In the genomic region with DNA sequence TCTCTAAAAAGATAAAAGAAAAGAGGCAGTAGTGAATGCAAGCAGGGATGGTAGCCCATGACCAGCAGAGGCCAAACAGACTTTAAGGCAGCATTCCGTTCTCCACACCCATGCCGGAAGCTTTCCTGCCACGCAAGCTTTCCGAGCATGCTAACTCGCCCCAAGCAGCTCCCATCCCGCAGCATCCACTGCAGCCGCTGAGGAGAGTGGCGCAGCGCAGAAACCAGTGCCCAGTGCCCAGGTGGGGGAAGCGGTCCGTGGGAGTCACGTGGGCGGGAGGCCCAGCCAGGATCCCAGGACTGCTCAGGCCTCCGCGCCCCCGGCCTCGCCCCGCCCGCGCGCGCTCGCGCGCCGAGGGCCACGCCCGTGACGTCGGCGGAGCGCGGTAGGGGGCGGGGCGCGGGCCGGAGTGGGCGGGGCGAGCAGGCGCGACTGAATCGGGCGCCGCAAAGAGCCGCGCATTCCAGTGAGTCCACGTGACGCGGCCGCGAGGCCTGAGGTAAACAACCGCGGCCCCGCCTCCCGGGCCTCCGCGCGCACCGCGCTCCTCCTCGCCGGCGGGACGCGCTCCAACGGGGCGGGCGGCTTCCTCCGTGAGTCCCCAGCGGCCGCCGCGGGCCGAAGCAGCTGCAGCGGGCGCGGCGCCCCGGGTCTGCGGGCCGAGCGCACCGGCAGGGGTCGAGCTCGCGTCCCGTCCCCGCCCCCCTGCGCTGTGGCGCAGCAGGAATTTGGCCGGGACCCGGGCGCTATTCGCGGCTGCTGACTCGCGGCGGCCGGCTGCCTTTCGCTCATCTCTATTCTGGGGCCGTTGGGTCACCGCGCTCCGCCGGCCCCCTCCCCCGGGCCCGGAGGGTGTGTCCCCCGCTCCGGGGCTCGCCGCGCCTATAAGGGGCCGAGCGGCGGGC, we compare ENCODE assay signal across 1 cellular context.
TF ChIP-seq lines count a peak whose summit lies in the region.

A gene with protein sequence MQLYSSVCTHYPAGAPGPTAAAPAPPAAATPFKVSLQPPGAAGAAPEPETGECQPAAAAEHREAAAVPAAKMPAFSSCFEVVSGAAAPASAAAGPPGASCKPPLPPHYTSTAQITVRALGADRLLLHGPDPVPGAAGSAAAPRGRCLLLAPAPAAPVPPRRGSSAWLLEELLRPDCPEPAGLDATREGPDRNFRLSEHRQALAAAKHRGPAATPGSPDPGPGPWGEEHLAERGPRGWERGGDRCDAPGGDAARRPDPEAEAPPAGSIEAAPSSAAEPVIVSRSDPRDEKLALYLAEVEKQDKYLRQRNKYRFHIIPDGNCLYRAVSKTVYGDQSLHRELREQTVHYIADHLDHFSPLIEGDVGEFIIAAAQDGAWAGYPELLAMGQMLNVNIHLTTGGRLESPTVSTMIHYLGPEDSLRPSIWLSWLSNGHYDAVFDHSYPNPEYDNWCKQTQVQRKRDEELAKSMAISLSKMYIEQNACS (plus strand): TSS at position 529 of the 905 bp plus-strand sequence. CDS start 383 bp downstream, outside the sequence.

TF ChIP-seq in K562, 482 proteins besides CTCF, POLR2A, EP300 and RAD21 (continued from another document and continues in another):
- TF ChIP-seq, protein P1, sequence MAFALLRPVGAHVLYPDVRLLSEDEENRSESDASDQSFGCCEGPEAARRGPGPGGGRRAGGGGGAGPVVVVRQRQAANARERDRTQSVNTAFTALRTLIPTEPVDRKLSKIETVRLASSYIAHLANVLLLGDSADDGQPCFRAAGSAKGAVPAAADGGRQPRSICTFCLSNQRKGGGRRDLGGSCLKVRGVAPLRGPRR (CRISPR knock-in tag; IDR thresholded peaks at IDR 0.05), result no peak
- TF ChIP-seq HMG20A (CRISPR knock-in tag; conservative IDR thresholded peaks at IDR 0.05) (no peak), MTA3 (IDR thresholded peaks at IDR 0.05; ENCODE audit: borderline replicate concordance) (no peak), MTF1 (CRISPR knock-in tag; IDR thresholded peaks at IDR 0.05; ENCODE audit: borderline replicate concordance) (no peak), ZNF507 (tag; conservative IDR thresholded peaks at IDR 0.05) (no peak), SIRT6 (IDR thresholded peaks at IDR 0.05; ENCODE audit: low read depth, low read length) (no peak), YBX1 (IDR thresholded peaks at IDR 0.05) (no peak), ZNF347 (CRISPR knock-in tag; IDR thresholded peaks at IDR 0.05; ENCODE audit: low read depth) (no peak), DMBX1 (CRISPR knock-in tag; IDR thresholded peaks at IDR 0.05; ENCODE audit: borderline replicate concordance) (no peak), POU5F1 (IDR thresholded peaks at IDR 0.05; ENCODE audit: borderline replicate concordance, low read depth, low read length, partially characterized antibody) (no peak), SLC30A9 (CRISPR knock-in tag; IDR thresholded peaks at IDR 0.05) (no peak), LEF1 (IDR thresholded peaks at IDR 0.05) (no peak), CBX3 (IDR thresholded peaks at IDR 0.05; ENCODE audit: borderline replicate concordance in 1 of 2, low read length in 2 of 2) (no peak), KAT2B (IDR thresholded peaks at IDR 0.05; ENCODE audit: low read depth, low read length) (no peak), NEUROD1 (IDR thresholded peaks at IDR 0.05; ENCODE audit: borderline replicate concordance, low read depth, low read length, partially characterized antibody) (no peak), CSDE1 (IDR thresholded peaks at IDR 0.05) (no peak), KLF1 (tag; IDR thresholded peaks at IDR 0.05) (peak; percentile 91), ZNF436 (CRISPR knock-in tag; IDR thresholded peaks at IDR 0.05) (no peak), SMAD1 (IDR thresholded peaks at IDR 0.05; ENCODE audit: low read depth, low read length, partially characterized antibody) (no peak), POLR2B (IDR thresholded peaks at IDR 0.05; ENCODE audit: low read depth, partially characterized antibody) (no peak), HDAC8 (tag; IDR thresholded peaks at IDR 0.05) (no peak), FOXP1 (CRISPR knock-in tag; IDR thresholded peaks at IDR 0.05) (peak; percentile 82; the same call in 1 of the 2 replicates), NUFIP1 (IDR thresholded peaks at IDR 0.05; ENCODE audit: partially characterized antibody) (no peak), MCM2 (IDR thresholded peaks at IDR 0.05; ENCODE audit: low read depth) (no peak), CHD1 (IDR thresholded peaks at IDR 0.05; ENCODE audit: low read length) (no peak), JUND (IDR thresholded peaks at IDR 0.05; ENCODE audit: borderline replicate concordance, low read depth, low read length) (no peak), JUND (tag; IDR thresholded peaks at IDR 0.05; ENCODE audit: borderline replicate concordance, low read depth, low read length) (no peak), EZH2 (IDR thresholded peaks at IDR 0.05; ENCODE audit: borderline replicate concordance, low read depth, low read length) (no peak), ZFP30 (CRISPR knock-in tag; IDR thresholded peaks at IDR 0.05; ENCODE audit: borderline replicate concordance) (no peak), SAP30 (IDR thresholded peaks at IDR 0.05; ENCODE audit: borderline replicate concordance, insufficient read depth, low read depth, low read length, poor library complexity, severe bottlenecking) (peak; percentile 54), OTX1 (CRISPR knock-in tag; IDR thresholded peaks at IDR 0.05) (peak; percentile 43; the same call in 1 of the 2 replicates), GTF2A2 (tag; IDR thresholded peaks at IDR 0.05) (no peak), NONO (IDR thresholded peaks at IDR 0.05; ENCODE audit: low read depth in 2 of 2, low read length in 1 of 2) (peak; percentile 47 to 69; a peak in 3 of 4 replicates), ZZZ3 (IDR thresholded peaks at IDR 0.05) (no peak), ZBTB17 (CRISPR knock-in tag; IDR thresholded peaks at IDR 0.05) (peak; percentile 47; the same call in 1 of the 2 replicates)
- TF ChIP-seq, protein P2, sequence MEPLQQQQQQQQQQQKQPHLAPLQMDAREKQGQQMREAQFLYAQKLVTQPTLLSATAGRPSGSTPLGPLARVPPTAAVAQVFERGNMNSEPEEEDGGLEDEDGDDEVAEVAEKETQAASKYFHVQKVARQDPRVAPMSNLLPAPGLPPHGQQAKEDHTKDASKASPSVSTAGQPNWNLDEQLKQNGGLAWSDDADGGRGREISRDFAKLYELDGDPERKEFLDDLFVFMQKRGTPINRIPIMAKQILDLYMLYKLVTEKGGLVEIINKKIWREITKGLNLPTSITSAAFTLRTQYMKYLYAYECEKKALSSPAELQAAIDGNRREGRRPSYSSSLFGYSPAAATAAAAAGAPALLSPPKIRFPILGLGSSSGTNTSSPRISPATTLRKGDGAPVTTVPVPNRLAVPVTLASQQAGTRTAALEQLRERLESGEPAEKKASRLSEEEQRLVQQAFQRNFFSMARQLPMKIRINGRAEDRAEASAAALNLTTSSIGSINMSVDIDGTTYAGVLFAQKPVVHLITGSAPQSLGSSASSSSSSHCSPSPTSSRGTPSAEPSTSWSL (CRISPR knock-in tag; IDR thresholded peaks at IDR 0.05; ENCODE audit: borderline replicate concordance), result no peak
- TF ChIP-seq, protein P3, sequence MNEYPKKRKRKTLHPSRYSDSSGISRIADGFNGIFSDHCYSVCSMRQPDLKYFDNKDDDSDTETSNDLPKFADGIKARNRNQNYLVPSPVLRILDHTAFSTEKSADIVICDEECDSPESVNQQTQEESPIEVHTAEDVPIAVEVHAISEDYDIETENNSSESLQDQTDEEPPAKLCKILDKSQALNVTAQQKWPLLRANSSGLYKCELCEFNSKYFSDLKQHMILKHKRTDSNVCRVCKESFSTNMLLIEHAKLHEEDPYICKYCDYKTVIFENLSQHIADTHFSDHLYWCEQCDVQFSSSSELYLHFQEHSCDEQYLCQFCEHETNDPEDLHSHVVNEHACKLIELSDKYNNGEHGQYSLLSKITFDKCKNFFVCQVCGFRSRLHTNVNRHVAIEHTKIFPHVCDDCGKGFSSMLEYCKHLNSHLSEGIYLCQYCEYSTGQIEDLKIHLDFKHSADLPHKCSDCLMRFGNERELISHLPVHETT (CRISPR knock-in tag; conservative IDR thresholded peaks at IDR 0.05 in 1 of 2, IDR thresholded peaks at IDR 0.05 in 1 of 2), result peak in 1 of 2 experiments; percentile 95; a peak in 2 of 4 replicates
- TF ChIP-seq, protein P4, sequence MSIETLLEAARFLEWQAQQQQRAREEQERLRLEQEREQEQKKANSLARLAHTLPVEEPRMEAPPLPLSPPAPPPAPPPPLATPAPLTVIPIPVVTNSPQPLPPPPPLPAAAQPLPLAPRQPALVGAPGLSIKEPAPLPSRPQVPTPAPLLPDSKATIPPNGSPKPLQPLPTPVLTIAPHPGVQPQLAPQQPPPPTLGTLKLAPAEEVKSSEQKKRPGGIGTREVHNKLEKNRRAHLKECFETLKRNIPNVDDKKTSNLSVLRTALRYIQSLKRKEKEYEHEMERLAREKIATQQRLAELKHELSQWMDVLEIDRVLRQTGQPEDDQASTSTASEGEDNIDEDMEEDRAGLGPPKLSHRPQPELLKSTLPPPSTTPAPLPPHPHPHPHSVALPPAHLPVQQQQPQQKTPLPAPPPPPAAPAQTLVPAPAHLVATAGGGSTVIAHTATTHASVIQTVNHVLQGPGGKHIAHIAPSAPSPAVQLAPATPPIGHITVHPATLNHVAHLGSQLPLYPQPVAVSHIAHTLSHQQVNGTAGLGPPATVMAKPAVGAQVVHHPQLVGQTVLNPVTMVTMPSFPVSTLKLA (conservative IDR thresholded peaks at IDR 0.05), result peak; percentile 75 to 88
- TF ChIP-seq, protein P5, sequence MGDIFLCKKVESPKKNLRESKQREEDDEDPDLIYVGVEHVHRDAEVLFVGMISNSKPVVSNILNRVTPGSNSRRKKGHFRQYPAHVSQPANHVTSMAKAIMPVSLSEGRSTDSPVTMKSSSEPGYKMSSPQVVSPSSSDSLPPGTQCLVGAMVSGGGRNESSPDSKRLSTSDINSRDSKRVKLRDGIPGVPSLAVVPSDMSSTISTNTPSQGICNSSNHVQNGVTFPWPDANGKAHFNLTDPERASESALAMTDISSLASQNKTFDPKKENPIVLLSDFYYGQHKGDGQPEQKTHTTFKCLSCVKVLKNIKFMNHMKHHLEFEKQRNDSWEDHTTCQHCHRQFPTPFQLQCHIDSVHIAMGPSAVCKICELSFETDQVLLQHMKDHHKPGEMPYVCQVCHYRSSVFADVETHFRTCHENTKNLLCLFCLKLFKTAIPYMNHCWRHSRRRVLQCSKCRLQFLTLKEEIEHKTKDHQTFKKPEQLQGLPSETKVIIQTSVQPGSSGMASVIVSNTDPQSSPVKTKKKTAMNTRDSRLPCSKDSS (IDR thresholded peaks at IDR 0.05; ENCODE audit: low read depth, partially characterized antibody), result no peak
- TF ChIP-seq, protein P6, sequence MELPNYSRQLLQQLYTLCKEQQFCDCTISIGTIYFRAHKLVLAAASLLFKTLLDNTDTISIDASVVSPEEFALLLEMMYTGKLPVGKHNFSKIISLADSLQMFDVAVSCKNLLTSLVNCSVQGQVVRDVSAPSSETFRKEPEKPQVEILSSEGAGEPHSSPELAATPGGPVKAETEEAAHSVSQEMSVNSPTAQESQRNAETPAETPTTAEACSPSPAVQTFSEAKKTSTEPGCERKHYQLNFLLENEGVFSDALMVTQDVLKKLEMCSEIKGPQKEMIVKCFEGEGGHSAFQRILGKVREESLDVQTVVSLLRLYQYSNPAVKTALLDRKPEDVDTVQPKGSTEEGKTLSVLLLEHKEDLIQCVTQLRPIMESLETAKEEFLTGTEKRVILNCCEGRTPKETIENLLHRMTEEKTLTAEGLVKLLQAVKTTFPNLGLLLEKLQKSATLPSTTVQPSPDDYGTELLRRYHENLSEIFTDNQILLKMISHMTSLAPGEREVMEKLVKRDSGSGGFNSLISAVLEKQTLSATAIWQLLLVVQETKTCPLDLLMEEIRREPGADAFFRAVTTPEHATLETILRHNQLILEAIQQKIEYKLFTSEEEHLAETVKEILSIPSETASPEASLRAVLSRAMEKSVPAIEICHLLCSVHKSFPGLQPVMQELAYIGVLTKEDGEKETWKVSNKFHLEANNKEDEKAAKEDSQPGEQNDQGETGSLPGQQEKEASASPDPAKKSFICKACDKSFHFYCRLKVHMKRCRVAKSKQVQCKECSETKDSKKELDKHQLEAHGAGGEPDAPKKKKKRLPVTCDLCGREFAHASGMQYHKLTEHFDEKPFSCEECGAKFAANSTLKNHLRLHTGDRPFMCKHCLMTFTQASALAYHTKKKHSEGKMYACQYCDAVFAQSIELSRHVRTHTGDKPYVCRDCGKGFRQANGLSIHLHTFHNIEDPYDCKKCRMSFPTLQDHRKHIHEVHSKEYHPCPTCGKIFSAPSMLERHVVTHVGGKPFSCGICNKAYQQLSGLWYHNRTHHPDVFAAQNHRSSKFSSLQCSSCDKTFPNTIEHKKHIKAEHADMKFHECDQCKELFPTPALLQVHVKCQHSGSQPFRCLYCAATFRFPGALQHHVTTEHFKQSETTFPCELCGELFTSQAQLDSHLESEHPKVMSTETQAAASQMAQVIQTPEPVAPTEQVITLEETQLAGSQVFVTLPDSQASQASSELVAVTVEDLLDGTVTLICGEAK (IDR thresholded peaks at IDR 0.05), result 0 out of 2 replicates have a peak, but pooled peaks have one; percentile 26
- TF ChIP-seq, protein P6 (CRISPR knock-in tag; IDR thresholded peaks at IDR 0.05), result no peak
- TF ChIP-seq, protein P7, sequence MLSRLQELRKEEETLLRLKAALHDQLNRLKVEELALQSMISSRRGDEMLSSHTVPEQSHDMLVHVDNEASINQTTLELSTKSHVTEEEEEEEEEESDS (CRISPR knock-in tag; IDR thresholded peaks at IDR 0.05), result no peak
